ENCODE assay signal across 22 cellular contexts in the genomic region with DNA sequence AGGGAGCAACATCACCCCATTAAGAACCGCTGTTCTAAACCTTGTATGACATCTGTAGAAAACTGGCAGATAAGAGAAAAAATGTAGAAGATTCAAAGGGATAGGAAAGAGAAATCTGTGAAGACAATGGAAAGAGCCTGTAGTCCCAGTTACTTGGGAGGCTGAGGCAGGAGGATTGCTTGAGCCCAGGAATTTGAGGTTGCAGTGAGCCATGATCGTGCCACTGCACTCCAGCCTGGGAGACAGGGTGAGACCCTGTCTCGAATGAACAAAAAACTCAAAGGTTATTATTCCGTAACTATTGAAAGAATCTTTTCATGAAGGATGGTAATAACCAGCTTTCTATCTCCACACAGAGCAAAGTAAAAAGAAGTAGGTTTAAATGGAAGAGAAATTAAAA.
"Had no signal": no experiment of that assay in that cellular context is flagged by ENCODE, and none has a peak within 500 bp of the region (broad histone marks: within the 10 kb centered on the region; RNA-seq: fewer than 3 reads in every experiment).

No MANE protein-coding gene starts in this region.

- H3K27ac ChIP-seq: epithelial cell of prostate, esophagus squamous epithelium, gastroesophageal sphincter, ovary, right atrium auricular region, tibial nerve, upper lobe of right lung, vagina had no signal

- H3K36me3 ChIP-seq: esophagus squamous epithelium, gastroesophageal sphincter, ovary, right atrium auricular region, tibial nerve, upper lobe of right lung, vagina had no signal

- H3K4me3 ChIP-seq: esophagus squamous epithelium, gastroesophageal sphincter, lung, ovary, right atrium auricular region, tibial nerve, upper lobe of right lung, vagina had no signal

- H3K27ac Mint-ChIP-seq: dendritic cell treated with granulocyte-macrophage colony-stimulating factor and Interleukin-4, amounts not matched to agents 40 ng/mL and 50 ng/mL, for 4 days; effector memory CD8-positive, alpha-beta T cell; immature natural killer cell; naive thymus-derived CD4-positive, alpha-beta T cell; stimulated activated naive CD8-positive, alpha-beta T cell treated with anti-CD3 and anti-CD28 coated beads, Interleukin-15, Interleukin-2, amounts not matched to agents 100 ng/mL and 50 ng/mL, for 24 hours had no signal

- DNase-seq: effector memory CD8-positive, alpha-beta T cell; esophagus squamous epithelium; foreskin fibroblast; immature natural killer cell; left cardiac atrium; left ventricle myocardium superior; mesendoderm; naive thymus-derived CD4-positive, alpha-beta T cell; nucleus accumbens; ovary; small intestine; stimulated activated CD4-positive, alpha-beta T cell treated with anti-CD3 and anti-CD28 coated beads, Interleukin-12 subunit alpha, Interleukin-12 subunit beta, amount 100 ng/mL, for 4 hours; upper lobe of right lung had no signal

- ATAC-seq: effector memory CD8-positive, alpha-beta T cell; gastroesophageal sphincter; left cardiac atrium; left ventricle myocardium superior; naive thymus-derived CD4-positive, alpha-beta T cell; upper lobe of right lung had no signal

- H3K9me3 ChIP-seq: esophagus squamous epithelium, gastroesophageal sphincter, right atrium auricular region, tibial nerve, upper lobe of right lung, vagina had no signal

- H3K4me1 ChIP-seq: vagina had no signal

- H3K27me3 ChIP-seq: ovary, right atrium auricular region, upper lobe of right lung, vagina had no signal

- H3K36me3 Mint-ChIP-seq: immature natural killer cell had no signal

- H3K9me3 Mint-ChIP-seq: dendritic cell treated with granulocyte-macrophage colony-stimulating factor and Interleukin-4, amounts not matched to agents 40 ng/mL and 50 ng/mL, for 4 days; effector memory CD8-positive, alpha-beta T cell; immature natural killer cell; stimulated activated naive CD8-positive, alpha-beta T cell treated with anti-CD3 and anti-CD28 coated beads, Interleukin-15, Interleukin-2, amounts not matched to agents 100 ng/mL and 50 ng/mL, for 24 hours had no signal

- H3K4me3 Mint-ChIP-seq: dendritic cell treated with granulocyte-macrophage colony-stimulating factor and Interleukin-4, amounts not matched to agents 40 ng/mL and 50 ng/mL, for 4 days; effector memory CD8-positive, alpha-beta T cell; immature natural killer cell; naive thymus-derived CD4-positive, alpha-beta T cell; neural crest cell; stimulated activated naive CD8-positive, alpha-beta T cell treated with anti-CD3 and anti-CD28 coated beads, Interleukin-15, Interleukin-2, amounts not matched to agents 100 ng/mL and 50 ng/mL, for 24 hours had no signal
